Comparison of ENCODE assay signal across 2 cellular contexts in genomic region chr7:46440186-46440585, GRCh38.
TF ChIP-seq lines count a peak whose summit lies in the region.

No MANE protein-coding gene starts in this region.

TF ChIP-seq in liver, 16 proteins besides CTCF, POLR2A, EP300 and RAD21 (continued from another document):
- no peak for TF ChIP-seq REST (IDR thresholded peaks at IDR 0.05)
- no peak for TF ChIP-seq YY1 (IDR thresholded peaks at IDR 0.05)
- no peak for TF ChIP-seq ZBTB33 (IDR thresholded peaks at IDR 0.05)
- TF ChIP-seq ATF3 (IDR thresholded peaks at IDR 0.05), result no peak
- TF ChIP-seq NR2F2 (IDR thresholded peaks at IDR 0.05), result no peak
- no peak for TF ChIP-seq GABPA (IDR thresholded peaks at IDR 0.05 in 1 of 2, conservative IDR thresholded peaks at IDR 0.05 in 1 of 2)
- no peak for TF ChIP-seq FOXA1 (IDR thresholded peaks at IDR 0.05)
- TF ChIP-seq FOXA2 (IDR thresholded peaks at IDR 0.05), result no peak
- TF ChIP-seq EGR1 (IDR thresholded peaks at IDR 0.05; ENCODE audit: low read depth in 2 of 2), result no peak
- no peak for TF ChIP-seq JUND (IDR thresholded peaks at IDR 0.05)

TF ChIP-seq in HepG2, 621 proteins besides CTCF, POLR2A, EP300 and RAD21 (continued from another document):
- no peak for TF ChIP-seq ZNF674 (CRISPR knock-in tag; IDR thresholded peaks at IDR 0.05; ENCODE audit: low read depth)
